In genomic region chr2:196925445-196925767, GRCh38 we compare ENCODE assay signal across 8 cellular contexts. TPM values are rescaled to one million over a fixed set of nuclear protein-coding genes. Genes with fewer than 3 reads are reported as not detected.
DNase-seq lines count a peak whose midpoint lies in the region; ATAC-seq, FAIRE-seq and TF ChIP-seq lines count a peak whose summit lies in the region.

No MANE protein-coding gene starts in this region.

- no peaks in the 10 kb centered on the region for H4K20me1 ChIP-seq in HepG2 (ENCODE audit: insufficient read depth, low read length)

- H3K4me3 ChIP-seq in AG04449 (ENCODE audit: low read depth, low read length) (peak overlapping the region; percentile 85), HepG2 (replicated peaks in 1 of 3; ENCODE audit: insufficient read depth in 1 of 3, low read depth in 2 of 3, low read length in 3 of 3) (peak overlapping the region; percentile 96 to 100 (median 98)), transverse colon (peak overlapping the region; percentile 79 to 97 (median 91))

- H3K36me3 ChIP-seq in HepG2 (replicated peaks in 1 of 2; ENCODE audit: control insufficient read depth in 1 of 2, insufficient read depth in 2 of 2, low read length in 2 of 2), result no peaks in the 10 kb centered on the region
- no peaks in the 10 kb centered on the region for H3K36me3 ChIP-seq in transverse colon

- TF ChIP-seq POLR2A in HepG2 (IDR thresholded peaks at IDR 0.05; ENCODE audit: insufficient read depth in 1 of 2, low read depth in 2 of 2, low read length in 2 of 2) (no peak), transverse colon (IDR thresholded peaks at IDR 0.05) (no peak)

- H3K9ac ChIP-seq in HepG2 (ENCODE audit: insufficient read depth, low read depth, low read length), result peak overlapping the region; percentile 87

- POLR2A ChIA-PET in AG04449 (lab: Yijun Ruan, JAX), result interaction anchor here (0.7 kb wide), 1 partner anchor 141 kb away, joined by 3 read pairs; no protein-coding TSS in a partner anchor
- POLR2A ChIA-PET in HepG2 (lab: Yijun Ruan, JAX), result interaction anchor here (1.7 kb wide), 1 partner anchor 126 kb away, joined by 7 read pairs; the partner anchor contains the start of gene GTF3C3

- no peaks in the 10 kb centered on the region for H3K9me3 ChIP-seq in HepG2 (ENCODE audit: low read length)
- H3K9me3 ChIP-seq in transverse colon, result no peaks in the 10 kb centered on the region

- H3K27me3 ChIP-seq in HepG2 (ENCODE audit: control insufficient read depth in 1 of 2, insufficient read depth in 2 of 2, low read length in 2 of 2) (no peaks in the 10 kb centered on the region; a peak in 2 of 5 replicates), transverse colon (no peaks in the 10 kb centered on the region)

- intact Hi-C loops in HepG2 (cut with micrococcal nuclease; ENCODE audit: unreplicated experiment) (loop anchor here (5.0 kb wide), 3 partner anchors 73 to 288 kb away; partner anchors contain the start of gene CCDC150), transverse colon (cut with DNase I; ENCODE audit: low total_unique reads) (no loop called here)

- H2AFZ ChIP-seq in HepG2 (ENCODE audit: low read length), result peak overlapping the region; percentile 91

- CTCF ChIA-PET in AG04449 (lab: Yijun Ruan, JAX), result interaction anchor here (1.6 kb wide), 1 partner anchor 14 kb away, joined by 4 read pairs; no protein-coding TSS in a partner anchor
- CTCF ChIA-PET in HepG2 (lab: Yijun Ruan, JAX; ENCODE audit: low intra/inter-chr PET ratio, low total read pairs), result no interaction called here

- H3K79me2 ChIP-seq in HepG2 (ENCODE audit: insufficient read depth, low read length), result peaks cover 54% of the 10 kb centered on the region

- H3K4me1 ChIP-seq in HepG2 (ENCODE audit: insufficient read depth, low read length) (peaks cover 29% of the 10 kb centered on the region), transverse colon (peaks cover 4 to 39% (median 14%) of the 10 kb centered on the region in 4 donors)

- peak overlapping the region; percentile 84 for H3K27ac ChIP-seq in angular gyrus (ENCODE audit: low read depth, low read length)
- H3K27ac ChIP-seq in HepG2 (ENCODE audit: extremely low read length, insufficient read depth, low read length), result peak overlapping the region; percentile 84
- H3K27ac ChIP-seq in transverse colon, result peak overlapping the region; percentile 90 to 95 (median 90)

- no peak for TF ChIP-seq CTCF in AG04449 (IDR thresholded peaks at IDR 0.05; ENCODE audit: insufficient read depth, low read length, missing control alignments)
- no peak for TF ChIP-seq CTCF in HepG2 (CRISPR knock-in tag; IDR thresholded peaks at IDR 0.05)
- no peak for TF ChIP-seq CTCF in transverse colon (IDR thresholded peaks at IDR 0.05)

- BruUV-seq in HepG2 (replicated peaks; lab: Mats Ljungman, UMichigan), result TSS peak; percentile 51

- peak; percentile 2 for ATAC-seq in HG03342 (IDR thresholded peaks at IDR 0.05; ENCODE audit: unreplicated experiment)
- ATAC-seq in HepG2, result no peak
- ATAC-seq in GM18520 (IDR thresholded peaks at IDR 0.05; ENCODE audit: unreplicated experiment), result no peak
- ATAC-seq in GM21447 (IDR thresholded peaks at IDR 0.05; ENCODE audit: unreplicated experiment), result no peak

- no peak for TF ChIP-seq RAD21 in HepG2 (CRISPR knock-in tag; IDR thresholded peaks at IDR 0.05)

- WGBS in HepG2 (ENCODE audit: low lambda C conversion rate), result 2% methylated on average over 8 of the region's 8 CpGs
- 3 to 6% methylated on average over 8 of the region's 8 CpGs for WGBS in transverse colon (ENCODE audit: low coverage in 1 of 2), 2 donors

- H3K4me2 ChIP-seq in HepG2 (ENCODE audit: low read depth, low read length), result peak overlapping the region; percentile 100

- in situ Hi-C loops in HepG2 (cut with HindIII; ENCODE audit: extremely low pct_ligation_motif_present, low pct_unique_long_range_greater_than_20kb), result no loop called here
- in situ Hi-C loops in transverse colon (cut with MboI; ENCODE audit: low pct_ligation_motif_present in 1 of 4, low pct_unique_long_range_greater_than_20kb in 1 of 4, low sequenced_read_pairs in 3 of 4), result no loop called here

- no peak for FAIRE-seq in HepG2 (lab: Jason Lieb, UNC)

- TF ChIP-seq EP300 in HepG2 (IDR thresholded peaks at IDR 0.05; ENCODE audit: low read depth in 2 of 2, low read length in 2 of 2) (no peak), HepG2 (CRISPR knock-in tag; IDR thresholded peaks at IDR 0.05; ENCODE audit: borderline replicate concordance) (no peak), transverse colon (IDR thresholded peaks at IDR 0.05; ENCODE audit: low read depth) (no peak)

- DNase-seq in AG04449 (ENCODE audit: low read depth, low spot score), result no peak
- peak; percentile 25 for DNase-seq in HepG2 (ENCODE audit: low spot score)
- DNase-seq in transverse colon, result no peak
- DNase-seq in 8988T, result no peak

TF ChIP-seq in HepG2, 621 proteins besides CTCF, POLR2A, EP300 and RAD21 (continues in another document):
- 0 out of 2 replicates have a peak, but pooled peaks have one; percentile 22 for TF ChIP-seq ZFP90 (CRISPR knock-in tag; IDR thresholded peaks at IDR 0.05; ENCODE audit: borderline replicate concordance)
- TF ChIP-seq, protein P1, sequence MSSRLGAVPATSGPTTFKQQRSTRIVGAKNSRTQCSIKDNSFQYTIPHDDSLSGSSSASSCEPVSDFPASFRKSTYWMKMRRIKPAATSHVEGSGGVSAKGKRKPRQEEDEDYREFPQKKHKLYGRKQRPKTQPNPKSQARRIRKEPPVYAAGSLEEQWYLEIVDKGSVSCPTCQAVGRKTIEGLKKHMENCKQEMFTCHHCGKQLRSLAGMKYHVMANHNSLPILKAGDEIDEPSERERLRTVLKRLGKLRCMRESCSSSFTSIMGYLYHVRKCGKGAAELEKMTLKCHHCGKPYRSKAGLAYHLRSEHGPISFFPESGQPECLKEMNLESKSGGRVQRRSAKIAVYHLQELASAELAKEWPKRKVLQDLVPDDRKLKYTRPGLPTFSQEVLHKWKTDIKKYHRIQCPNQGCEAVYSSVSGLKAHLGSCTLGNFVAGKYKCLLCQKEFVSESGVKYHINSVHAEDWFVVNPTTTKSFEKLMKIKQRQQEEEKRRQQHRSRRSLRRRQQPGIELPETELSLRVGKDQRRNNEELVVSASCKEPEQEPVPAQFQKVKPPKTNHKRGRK (CRISPR knock-in tag; IDR thresholded peaks at IDR 0.05), result 0 out of 2 replicates have a peak, but pooled peaks have one; percentile 3
- TF ChIP-seq KMT2B (CRISPR knock-in tag; IDR thresholded peaks at IDR 0.05), result peak; percentile 38; the same call in 1 of the 2 replicates
- no peak for TF ChIP-seq ATRX (CRISPR knock-in tag; IDR thresholded peaks at IDR 0.05; ENCODE audit: borderline replicate concordance)
- 0 out of 2 replicates have a peak, but pooled peaks have one; percentile 8 for TF ChIP-seq ZNF317 (CRISPR knock-in tag; IDR thresholded peaks at IDR 0.05)
- TF ChIP-seq, protein P2, sequence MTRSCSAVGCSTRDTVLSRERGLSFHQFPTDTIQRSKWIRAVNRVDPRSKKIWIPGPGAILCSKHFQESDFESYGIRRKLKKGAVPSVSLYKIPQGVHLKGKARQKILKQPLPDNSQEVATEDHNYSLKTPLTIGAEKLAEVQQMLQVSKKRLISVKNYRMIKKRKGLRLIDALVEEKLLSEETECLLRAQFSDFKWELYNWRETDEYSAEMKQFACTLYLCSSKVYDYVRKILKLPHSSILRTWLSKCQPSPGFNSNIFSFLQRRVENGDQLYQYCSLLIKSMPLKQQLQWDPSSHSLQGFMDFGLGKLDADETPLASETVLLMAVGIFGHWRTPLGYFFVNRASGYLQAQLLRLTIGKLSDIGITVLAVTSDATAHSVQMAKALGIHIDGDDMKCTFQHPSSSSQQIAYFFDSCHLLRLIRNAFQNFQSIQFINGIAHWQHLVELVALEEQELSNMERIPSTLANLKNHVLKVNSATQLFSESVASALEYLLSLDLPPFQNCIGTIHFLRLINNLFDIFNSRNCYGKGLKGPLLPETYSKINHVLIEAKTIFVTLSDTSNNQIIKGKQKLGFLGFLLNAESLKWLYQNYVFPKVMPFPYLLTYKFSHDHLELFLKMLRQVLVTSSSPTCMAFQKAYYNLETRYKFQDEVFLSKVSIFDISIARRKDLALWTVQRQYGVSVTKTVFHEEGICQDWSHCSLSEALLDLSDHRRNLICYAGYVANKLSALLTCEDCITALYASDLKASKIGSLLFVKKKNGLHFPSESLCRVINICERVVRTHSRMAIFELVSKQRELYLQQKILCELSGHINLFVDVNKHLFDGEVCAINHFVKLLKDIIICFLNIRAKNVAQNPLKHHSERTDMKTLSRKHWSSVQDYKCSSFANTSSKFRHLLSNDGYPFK (CRISPR knock-in tag; IDR thresholded peaks at IDR 0.05; ENCODE audit: borderline replicate concordance), result no peak
- peak; percentile 1; the same call in 1 of the 2 replicates for TF ChIP-seq KDM5A (IDR thresholded peaks at IDR 0.05; ENCODE audit: borderline replicate concordance, low read length)
- no peak for TF ChIP-seq ZFP37 (CRISPR knock-in tag; IDR thresholded peaks at IDR 0.05; ENCODE audit: borderline replicate concordance)
- peak; percentile 52 for TF ChIP-seq HDAC1 (CRISPR knock-in tag; IDR thresholded peaks at IDR 0.05)

RNA-seq across cellular contexts. Expression of gene PGAP1, which starts 1.1 kb away (rescaled TPM):
- total RNA-seq in HepG2 (2016; rRNA removed; fragmentation: Illumina TruSeq; extraction: Trizol) (4.8 and 6.4 TPM in 2 replicates), transverse colon (10 to 100 TPM; 15.8 to 26.6 (median 18.8) TPM)
- total RNA-seq in HepG2 (2016; cell fraction: cytosol; rRNA removed; fragmentation: Illumina TruSeq; extraction: Trizol; ENCODE audit: low read depth), result 31.9 and 35.2 TPM in 2 replicates
- total RNA-seq in HepG2 (2016; cell fraction: insoluble cytoplasmic fraction; rRNA removed; fragmentation: Illumina TruSeq; extraction: Trizol), result 3.4 and 5.8 TPM in 2 replicates
- total RNA-seq in HepG2 (2016; cell fraction: membrane; rRNA removed; fragmentation: Illumina TruSeq; extraction: Trizol), result 7.6 and 8.4 TPM in 2 replicates
- 20.6 and 21.4 TPM in 2 replicates for total RNA-seq in HepG2 (2016; cell fraction: nucleus; rRNA removed; fragmentation: Illumina TruSeq; extraction: Trizol)
- polyA plus RNA-seq in HepG2 (2011; rRNA removed), result 2.9 and 4.1 TPM in 2 replicates
- 1.3 and 1.8 TPM in 2 replicates for polyA plus RNA-seq in HepG2 (2011; cell fraction: cytosol; rRNA removed)
- 5.3 and 6.1 TPM in 2 replicates for polyA plus RNA-seq in HepG2 (2011; cell fraction: nucleus; rRNA removed)
- polyA plus RNA-seq in HepG2 (2012), result 3.3 and 5.7 TPM in 2 replicates
- 0.16 and 0.20 TPM in 2 replicates for polyA plus RNA-seq in HepG2 (2016; cell fraction: cytosol; fragmentation: Illumina TruSeq; extraction: Trizol; ENCODE audit: low read depth)
- polyA plus RNA-seq in HepG2 (2016; cell fraction: insoluble cytoplasmic fraction; fragmentation: Illumina TruSeq; extraction: Trizol; ENCODE audit: low read depth), result 1.8 and 2.3 TPM in 2 replicates
- 0.45 and 0.83 TPM in 2 replicates for polyA plus RNA-seq in HepG2 (2016; cell fraction: membrane; fragmentation: Illumina TruSeq; extraction: Trizol; ENCODE audit: low read depth)
- 16.5 and 19.1 TPM in 2 replicates for polyA plus RNA-seq in HepG2 (2016; cell fraction: nucleus; fragmentation: Illumina TruSeq; extraction: Trizol; ENCODE audit: insufficient read depth, low read depth)
- polyA minus RNA-seq in HepG2 (2011; rRNA and poly(A)+ RNA removed; ENCODE audit: low replicate concordance), result 2.8 and 5.0 TPM in 2 replicates
- polyA minus RNA-seq in HepG2 (2011; cell fraction: cytosol; rRNA and poly(A)+ RNA removed), result 3.9 and 4.7 TPM in 2 replicates
- polyA minus RNA-seq in HepG2 (2011; cell fraction: nucleus; rRNA and poly(A)+ RNA removed), result 36.3 and 38.1 TPM in 2 replicates
